Comparison of ENCODE assay signal across 15 cellular contexts in genomic region chr7:41567350-41568114, GRCh38.
DNase-seq lines count a peak whose midpoint lies in the region; ATAC-seq and TF ChIP-seq lines count a peak whose summit lies in the region.
"Had no signal": no experiment of that assay in that cellular context is flagged by ENCODE, and none has a peak within 500 bp of the region (broad histone marks: within the 10 kb centered on the region; RNA-seq: fewer than 3 reads in every experiment).

No MANE protein-coding gene starts in this region.

- no peak overlapping the region for H3K4me2 ChIP-seq in PC-3 (ENCODE audit: low read length)
- H3K4me2 ChIP-seq: KMS-11 had no signal

- H3K4me1 ChIP-seq in PC-3 (ENCODE audit: insufficient read depth, low read length): peaks cover 17% of the 10 kb centered on the region; the same call in 1 of the 2 replicates
- H3K4me1 ChIP-seq: left ventricle myocardium inferior had no signal

- DNase-seq in PC-3: peak; percentile 30
- peak; percentile 34 for DNase-seq in dermis blood vessel endothelial cell
- peak; percentile 12 for DNase-seq in skeletal muscle cell (ENCODE audit: low read depth)
- no peak for DNase-seq in D341Med (ENCODE audit: low spot score)
- no peak for DNase-seq in anterior cingulate cortex (lab: John Stamatoyannopoulos, UW)
- no peak for DNase-seq in cerebellar cortex (ENCODE audit: low spot score)
- no peak for DNase-seq in posterior cingulate gyrus
- DNase-seq: activated CD4-positive, alpha-beta T cell treated with anti-CD3 and anti-CD28 coated beads, Interleukin-2, amount 50 U/mL, for 4 hours; aorta; CD4-positive, alpha-beta T cell; head of caudate nucleus; left ventricle myocardium inferior; NCI-H2107 had no signal

- H3K36me3 ChIP-seq in PC-3 (ENCODE audit: low read depth, low read length): no peaks in the 10 kb centered on the region
- H3K36me3 ChIP-seq: left ventricle myocardium inferior had no signal

- H4K20me1 ChIP-seq in PC-3 (ENCODE audit: low read length): no peaks in the 10 kb centered on the region

- H2AFZ ChIP-seq in PC-3 (ENCODE audit: low read length): no peak overlapping the region

- ATAC-seq in HG02870 (IDR thresholded peaks at IDR 0.05; ENCODE audit: unreplicated experiment): peak; percentile 24
- peak; percentile 50 for ATAC-seq in PC-3

- no peak for TF ChIP-seq CTCF in PC-3 (conservative IDR thresholded peaks at IDR 0.05; ENCODE audit: low read depth, low read length)

- no peak overlapping the region for H3K9ac ChIP-seq in PC-3 (ENCODE audit: low read length)
- H3K9ac ChIP-seq: KMS-11 had no signal

- H3K9me3 ChIP-seq in PC-3 (ENCODE audit: low read length): no peaks in the 10 kb centered on the region
- H3K9me3 ChIP-seq: left ventricle myocardium inferior had no signal

- no TSS peak for BruUV-seq in PC-3 (replicated peaks; lab: Mats Ljungman, UMichigan)

- H3K27me3 ChIP-seq in PC-3 (ENCODE audit: low read length): no peaks in the 10 kb centered on the region

- no peaks in the 10 kb centered on the region for H3K9me2 ChIP-seq in PC-3 (replicated peaks; ENCODE audit: low read length)

- no peak overlapping the region for H3K27ac ChIP-seq in PC-3 (ENCODE audit: low read length)
- H3K27ac ChIP-seq: KMS-11, left ventricle myocardium inferior had no signal

- CTCF ChIA-PET in PC-3 (lab: Charles Lee): no interaction called here

- intact Hi-C loops in PC-3 (cut with micrococcal nuclease) (no loop called here), posterior cingulate gyrus (cut with DNase I) (no loop called here)

- H3K4me3 ChIP-seq in PC-3 (ENCODE audit: low read length) (no peak overlapping the region), skeletal muscle cell (ENCODE audit: low read depth, low read length) (no peak overlapping the region)
- H3K4me3 ChIP-seq: left ventricle myocardium inferior had no signal

- no peaks in the 10 kb centered on the region for H3F3A ChIP-seq in PC-3 (ENCODE audit: low read length, unreplicated experiment)

- POLR2A ChIA-PET in PC-3 (lab: Charles Lee; ENCODE audit: unreplicated experiment): no interaction called here

- H3K79me2 ChIP-seq in PC-3 (ENCODE audit: low read length): no peaks in the 10 kb centered on the region

Comparison
In these comparisons a context has a peak if more than half of its experiments do, and no peak if none do; other contexts are left out.
1. DNase-seq: peak in PC-3 (single experiment), dermis blood vessel endothelial cell (single experiment) and skeletal muscle cell (single experiment); none in D341Med (single experiment), anterior cingulate cortex (0 of 58), cerebellar cortex (single experiment) and posterior cingulate gyrus (0 of 10).